ENCODE assay signal across 13 cellular contexts in genomic region chr14:75452324-75452723, GRCh38. TPM values are rescaled to one million over a fixed set of nuclear protein-coding genes. Genes with fewer than 3 reads are reported as not detected.
DNase-seq lines count a peak whose midpoint lies in the region; ATAC-seq, FAIRE-seq and TF ChIP-seq lines count a peak whose summit lies in the region.
"Had no signal": no experiment of that assay in that cellular context is flagged by ENCODE, and none has a peak within 500 bp of the region (broad histone marks: within the 10 kb centered on the region; RNA-seq: fewer than 3 reads in every experiment).

No MANE protein-coding gene starts in this region.

- peaks cover 55 to 90% of the 10 kb centered on the region in 2 experiments for H3K79me1 ChIP-seq in IMR-90 (ENCODE audit: low read depth in 1 of 2, low read length in 2 of 2)

- H3K9ac ChIP-seq in IMR-90 (ENCODE audit: low read depth, low read length) (peak overlapping the region; percentile 11), stomach smooth muscle (ENCODE audit: low read length in 2 of 2) (no peak overlapping the region)

- H3K27me3 Mint-ChIP-seq in activated CD4-positive, alpha-beta memory T cell treated with anti-CD3 and anti-CD28 coated beads, Interleukin-2, amount 10 ng/mL, durations not matched to agents 7 days and 5 days = peaks cover 3% of the 10 kb centered on the region

- H3K4me3 ChIP-seq in IMR-90 (ENCODE audit: insufficient read depth, low read depth, low read length) (no peak overlapping the region), dorsolateral prefrontal cortex (no peak overlapping the region), lower lobe of right lung (no peak overlapping the region), stomach smooth muscle (ENCODE audit: low read length in 2 of 2) (peak overlapping the region in 1 of 2 donors; percentile 22)
- H3K4me3 ChIP-seq: HAP-1 had no signal

- H2BK5ac ChIP-seq in IMR-90 (ENCODE audit: low read depth, low read length, poor library complexity, severe bottlenecking) = peak overlapping the region; percentile 95

- H3K56ac ChIP-seq in IMR-90 (ENCODE audit: extremely low read depth, insufficient read depth, low read length) = peak overlapping the region; percentile 77

- H3K36me3 Mint-ChIP-seq in activated CD4-positive, alpha-beta memory T cell treated with anti-CD3 and anti-CD28 coated beads, Interleukin-2, amount 10 ng/mL, durations not matched to agents 7 days and 5 days (ENCODE audit: low read depth) = no peaks in the 10 kb centered on the region

- H4K91ac ChIP-seq in IMR-90 (ENCODE audit: insufficient read depth, low read depth, low read length) = peak overlapping the region; percentile 91

- H3K4me1 Mint-ChIP-seq in activated CD4-positive, alpha-beta memory T cell treated with anti-CD3 and anti-CD28 coated beads, Interleukin-2, amount 10 ng/mL, durations not matched to agents 7 days and 5 days = peaks cover 6% of the 10 kb centered on the region

- no peak overlapping the region for H3K4me3 Mint-ChIP-seq in activated CD4-positive, alpha-beta memory T cell treated with anti-CD3 and anti-CD28 coated beads, Interleukin-2, amount 10 ng/mL, durations not matched to agents 7 days and 5 days

- H3K4me2 ChIP-seq in IMR-90 (ENCODE audit: low read depth, low read length) = peak overlapping the region; percentile 28; the same call in 1 of the 2 replicates

- H3K4ac ChIP-seq in IMR-90 (ENCODE audit: low read depth, low read length) = peak overlapping the region; percentile 90

- ATAC-seq in IMR-90 (ENCODE audit: low read depth) = no peak
- ATAC-seq in lower lobe of right lung = no peak
- ATAC-seq in GM21619 (IDR thresholded peaks at IDR 0.05; ENCODE audit: unreplicated experiment) = no peak

- peak overlapping the region; percentile 89 for H2AK5ac ChIP-seq in IMR-90 (ENCODE audit: low read depth, low read length)

- no peak for DNase-seq in IMR-90
- DNase-seq in dorsolateral prefrontal cortex = peak in 1 of 10 donors; percentile 26
- no peak for DNase-seq in lower lobe of right lung
- no peak for DNase-seq in activated CD4-positive, alpha-beta memory T cell treated with anti-CD3 and anti-CD28 coated beads, Interleukin-2, amount 10 ng/mL, durations not matched to agents 7 days and 5 days
- DNase-seq in NCI-H774 (lab: John Stamatoyannopoulos, UW) = no peak
- DNase-seq in HTR-8/SVneo (ENCODE audit: insufficient read length, low spot score) = no peak
- DNase-seq: activated naive CD4-positive, alpha-beta T cell treated with anti-CD3 and anti-CD28 coated beads, Interleukin-2, amount 50 U/mL, for 16 hours; DMS153; NCI-H187 had no signal

- H3K27ac ChIP-seq in IMR-90 (ENCODE audit: insufficient read depth, low read length) (peak overlapping the region; percentile 79), dorsolateral prefrontal cortex (peak overlapping the region in 46 of 59 donors; percentile 2 to 80 (median 48)), lower lobe of right lung (peak overlapping the region; percentile 74), stomach smooth muscle (ENCODE audit: low read length) (peak overlapping the region; percentile 82)

- H3K9me3 ChIP-seq in IMR-90 (ENCODE audit: control insufficient read depth, insufficient read depth, low read length) (no peaks in the 10 kb centered on the region), lower lobe of right lung (no peaks in the 10 kb centered on the region), stomach smooth muscle (ENCODE audit: control insufficient read depth in 2 of 2, low read length in 2 of 2) (no peaks in the 10 kb centered on the region)
- H3K9me3 ChIP-seq: HAP-1 had no signal

- H2BK15ac ChIP-seq in IMR-90 (ENCODE audit: low read depth, low read length) = 0 out of 3 replicates have a peak overlapping the region, but pooled peaks have one; percentile 46

- intact Hi-C loops in IMR-90 (cut with micrococcal nuclease) (no loop called here), dorsolateral prefrontal cortex (cut with DNase I) (no loop called here), lower lobe of right lung (cut with DNase I) (no loop called here)

- peak overlapping the region; percentile 91 for H2AK9ac ChIP-seq in IMR-90 (replicated peaks; ENCODE audit: low read depth, low read length, poor library complexity)

- peak overlapping the region; percentile 89 for H2AFZ ChIP-seq in IMR-90 (replicated peaks; ENCODE audit: low read length, poor library complexity)

- 7% methylated on average over 3 of the region's 4 CpGs; no CpG with 5 or more reads in 1 of the 2 experiments for whole genome bisulfite sequencing in IMR-90 (ENCODE audit: extremely low coverage in 2 of 2, insufficient read length in 1 of 2), 2 experiments

- peak overlapping the region; percentile 45; the same call in 1 of the 2 replicates for H4K5ac ChIP-seq in IMR-90 (ENCODE audit: low read depth, low read length)

- TF ChIP-seq RAD21 in IMR-90 (IDR thresholded peaks at IDR 0.05; ENCODE audit: low read length) = no peak

- peak overlapping the region; percentile 88 for H3K23ac ChIP-seq in IMR-90 (ENCODE audit: low read depth, low read length)

- peak overlapping the region; percentile 54 to 91 for H4K8ac ChIP-seq in IMR-90 (ENCODE audit: low read depth in 2 of 2, low read length in 2 of 2)

- peaks cover 64% of the 10 kb centered on the region for H3K9me1 ChIP-seq in IMR-90 (ENCODE audit: insufficient read depth, low read length)

- POLR2A ChIA-PET in IMR-90 (lab: Charles Lee; ENCODE audit: unreplicated experiment) = no interaction called here
- POLR2A ChIA-PET in activated CD4-positive, alpha-beta memory T cell treated with anti-CD3 and anti-CD28 coated beads, Interleukin-2, amount 10 ng/mL, durations not matched to agents 7 days and 5 days (lab: Charles Lee) = no interaction called here

- no peak for TF ChIP-seq POLR2A in IMR-90 (IDR thresholded peaks at IDR 0.05; ENCODE audit: low read depth, low read length)

- H3K18ac ChIP-seq in IMR-90 (ENCODE audit: low read depth, low read length) = peak overlapping the region; percentile 71

- H4K20me1 ChIP-seq in IMR-90 (ENCODE audit: insufficient read depth, low read length) = peaks cover 93% of the 10 kb centered on the region

- in situ Hi-C loops in IMR-90 (cut with MboI; ENCODE audit: low sequenced_read_pairs) = no loop called here

- CTCF ChIA-PET in IMR-90 (lab: Yijun Ruan, JAX) = no interaction called here
- CTCF ChIA-PET in activated CD4-positive, alpha-beta memory T cell treated with anti-CD3 and anti-CD28 coated beads, Interleukin-2, amount 10 ng/mL, durations not matched to agents 7 days and 5 days (lab: Charles Lee) = no interaction called here

- H3K27me3 ChIP-seq in IMR-90 (ENCODE audit: control insufficient read depth, insufficient read depth, low read length) (no peaks in the 10 kb centered on the region), dorsolateral prefrontal cortex (no peaks in the 10 kb centered on the region), lower lobe of right lung (ENCODE audit: low read depth) (no peaks in the 10 kb centered on the region), stomach smooth muscle (ENCODE audit: control insufficient read depth in 1 of 2, insufficient read depth in 2 of 2, low read length in 2 of 2) (no peaks in the 10 kb centered on the region)

- peak overlapping the region; percentile 61 for H2BK20ac ChIP-seq in IMR-90 (ENCODE audit: low read depth, low read length)

- BruUV-seq in IMR-90 (replicated peaks; lab: Mats Ljungman, UMichigan) = no TSS peak

- dilution Hi-C loops in IMR-90 (cut with HindIII; ENCODE audit: low sequenced_read_pairs, unreplicated experiment) = no loop called here

- H3K14ac ChIP-seq in IMR-90 (replicated peaks; ENCODE audit: low read depth, low read length) = peak overlapping the region; percentile 87

- H3K36me3 ChIP-seq in IMR-90 (ENCODE audit: control insufficient read depth, insufficient read depth, low read length) = peaks cover 37% of the 10 kb centered on the region
- peaks cover 58% of the 10 kb centered on the region for H3K36me3 ChIP-seq in lower lobe of right lung
- peaks cover 0 to 5% of the 10 kb centered on the region in 2 donors for H3K36me3 ChIP-seq in stomach smooth muscle (ENCODE audit: control insufficient read depth in 2 of 2, insufficient read depth in 2 of 2, low read length in 2 of 2)

- H2BK120ac ChIP-seq in IMR-90 (ENCODE audit: low read depth, low read length) = peak overlapping the region; percentile 81

- no peak overlapping the region for H3K27ac Mint-ChIP-seq in activated CD4-positive, alpha-beta memory T cell treated with anti-CD3 and anti-CD28 coated beads, Interleukin-2, amount 10 ng/mL, durations not matched to agents 7 days and 5 days

- no peak for FAIRE-seq in HTR-8/SVneo (lab: Jason Lieb, UNC)
- FAIRE-seq: RCC 7860 had no signal

- H3K4me1 ChIP-seq in IMR-90 (ENCODE audit: control insufficient read depth, insufficient read depth, low read length) (peaks cover 68% of the 10 kb centered on the region), lower lobe of right lung (peaks cover 80% of the 10 kb centered on the region), stomach smooth muscle (ENCODE audit: control insufficient read depth, insufficient read depth, low read length) (peaks cover 92% of the 10 kb centered on the region)

- H3K9me3 Mint-ChIP-seq in activated CD4-positive, alpha-beta memory T cell treated with anti-CD3 and anti-CD28 coated beads, Interleukin-2, amount 10 ng/mL, durations not matched to agents 7 days and 5 days = no peaks in the 10 kb centered on the region

- no peak for TF ChIP-seq CTCF in IMR-90 (conservative IDR thresholded peaks at IDR 0.05; ENCODE audit: low read depth, low read length)
- TF ChIP-seq CTCF in dorsolateral prefrontal cortex (IDR thresholded peaks at IDR 0.05 in 54 of 56, conservative IDR thresholded peaks at IDR 0.05 in 2 of 56; ENCODE audit: low read depth in 1 of 56, partially characterized antibody in 56 of 56) = no peak
- no peak for TF ChIP-seq CTCF in lower lobe of right lung (IDR thresholded peaks at IDR 0.05)

TF ChIP-seq in IMR-90, 13 proteins besides CTCF, POLR2A, EP300 and RAD21 (continues in another document):
- TF ChIP-seq MAFK (IDR thresholded peaks at IDR 0.05; ENCODE audit: low read depth, low read length) = no peak
- no peak for TF ChIP-seq RCOR1 (IDR thresholded peaks at IDR 0.05; ENCODE audit: insufficient replicate concordance, low read length)
- TF ChIP-seq SMC3 (IDR thresholded peaks at IDR 0.05; ENCODE audit: low read depth, low read length) = no peak
- no peak for TF ChIP-seq RFX5 (IDR thresholded peaks at IDR 0.05; ENCODE audit: low read depth, low read length)
- TF ChIP-seq FOS (IDR thresholded peaks at IDR 0.05; ENCODE audit: low read depth, low read length) = no peak

RNA-seq across cellular contexts. Expression of gene JDP2, which starts 24.5 kb away (rescaled TPM):
- 35.7 and 38.9 TPM in 2 replicates for total RNA-seq in IMR-90 (2012; rRNA removed)
- 38.4 and 39.7 TPM in 2 replicates for polyA plus RNA-seq in IMR-90 (2012; rRNA removed)
- 47.8 and 52.8 TPM in 2 replicates for polyA plus RNA-seq in IMR-90 (2012; cell fraction: cytosol; rRNA removed)
- polyA plus RNA-seq in IMR-90 (2012; cell fraction: nucleus; rRNA removed; ENCODE audit: low replicate concordance) = 18.7 and 32.8 TPM in 2 replicates
- total RNA-seq in dorsolateral prefrontal cortex = 10 to 100 TPM; 21.8 to 96.2 (median 36.8) TPM
- total RNA-seq in lower lobe of right lung = 59.2 TPM
- 1 to 10 TPM; 2.6 to 2.9 TPM for total RNA-seq in activated CD4-positive, alpha-beta memory T cell treated with anti-CD3 and anti-CD28 coated beads, Interleukin-2, amount 10 ng/mL, durations not matched to agents 7 days and 5 days
